16 cellular contexts compared by ENCODE assay signal in the genomic region with DNA sequence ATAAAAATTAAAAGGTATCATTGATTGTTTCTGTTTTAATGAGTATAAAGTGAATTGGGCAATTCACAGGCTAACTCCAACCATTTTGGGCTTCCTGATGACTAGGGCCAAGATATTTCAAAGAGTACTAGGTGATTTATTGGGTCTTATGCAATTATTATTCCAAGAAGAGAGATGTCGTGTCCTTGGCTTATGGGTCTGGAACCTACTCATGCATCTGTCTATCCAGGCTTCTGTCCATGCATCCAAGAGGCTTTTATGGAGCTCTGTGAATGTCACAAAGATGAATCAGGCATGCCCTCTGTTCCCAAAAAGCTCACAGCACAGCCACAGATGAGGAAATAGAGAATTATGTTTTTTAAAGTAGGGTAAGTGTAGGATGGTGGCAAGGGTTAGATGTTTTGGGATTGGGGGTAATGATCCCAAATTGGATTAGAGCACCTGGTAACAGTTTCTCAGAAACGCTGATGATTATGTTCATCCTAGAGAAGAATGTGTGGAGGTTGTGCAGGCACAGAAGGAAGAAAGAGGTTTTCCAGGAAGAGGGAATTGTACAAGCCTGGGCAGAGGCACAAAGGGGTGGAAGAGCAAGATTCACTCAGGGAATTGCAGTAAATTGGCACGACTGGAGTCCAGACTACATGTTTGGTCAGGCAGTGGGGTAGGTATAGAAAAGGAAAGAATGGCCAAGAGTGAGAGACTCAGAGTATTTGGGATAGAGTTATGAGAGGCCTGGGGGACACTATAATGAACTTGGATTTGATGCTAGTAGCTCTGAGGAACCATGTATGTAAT.
DNase-seq lines count a peak whose midpoint lies in the region; ATAC-seq and TF ChIP-seq lines count a peak whose summit lies in the region.
"Had no signal": no experiment of that assay in that cellular context is flagged by ENCODE, and none has a peak within 500 bp of the region (broad histone marks: within the 10 kb centered on the region; RNA-seq: fewer than 3 reads in every experiment).

No MANE protein-coding gene starts in this region.

- H4K20me1 ChIP-seq in fibroblast of lung (ENCODE audit: control insufficient read depth, extremely low read depth, insufficient read depth, low read length): no peaks in the 10 kb centered on the region

- H3K27me3 ChIP-seq in fibroblast of lung (ENCODE audit: control insufficient read depth, insufficient read depth, low read length) (no peaks in the 10 kb centered on the region), rectal smooth muscle tissue (ENCODE audit: control insufficient read depth, insufficient read depth, low read length) (no peaks in the 10 kb centered on the region), aorta (ENCODE audit: control insufficient read depth in 1 of 2, insufficient read depth in 2 of 2, low read length in 1 of 2) (no peaks in the 10 kb centered on the region)
- H3K27me3 ChIP-seq: BE2C, body of pancreas had no signal

- peak; percentile 58 for DNase-seq in LHCN-M2 (ENCODE audit: low read depth)
- DNase-seq in fibroblast of lung (ENCODE audit: low read depth in 2 of 2): peak; percentile 64 to 71
- no peak for DNase-seq in aorta
- DNase-seq in Kasumi-1 (lab: John Stamatoyannopoulos, UW): no peak
- DNase-seq in activated naive CD4-positive, alpha-beta T cell treated with anti-CD3 and anti-CD28 coated beads, Interleukin-2, amount 50 U/mL, for 72 hours (ENCODE audit: low spot score in 2 of 2): no peak
- DNase-seq: activated naive CD4-positive, alpha-beta T cell treated with anti-CD3 and anti-CD28 coated beads, Interleukin-2, amount 10 ng/mL, durations not matched to agents 7 days and 5 days; BE2C; body of pancreas; cortex of kidney; left colon; NCI-H2029; NCI-H446 treated with DMSO at 0.1 percent for 48 hours; Right ventricle myocardium superior had no signal

- no peak overlapping the region for H3K4me3 ChIP-seq in fibroblast of lung (replicated peaks in 1 of 4; ENCODE audit: control extremely low read depth in 1 of 4, insufficient read depth in 1 of 4, low read depth in 3 of 4, low read length in 4 of 4)
- H3K4me3 ChIP-seq in rectal smooth muscle tissue (ENCODE audit: low read length): no peak overlapping the region
- no peak overlapping the region for H3K4me3 ChIP-seq in aorta (ENCODE audit: low read length in 2 of 2)
- H3K4me3 ChIP-seq: body of pancreas had no signal

- H3K4me2 ChIP-seq in fibroblast of lung (ENCODE audit: extremely low read depth, insufficient read depth, low read length): no peak overlapping the region

- H3K36me3 ChIP-seq in fibroblast of lung (ENCODE audit: control insufficient read depth, insufficient read depth, low read length) (no peaks in the 10 kb centered on the region), rectal smooth muscle tissue (ENCODE audit: control insufficient read depth, insufficient read depth, low read length) (no peaks in the 10 kb centered on the region), aorta (ENCODE audit: control insufficient read depth in 1 of 2, insufficient read depth in 2 of 2, low read length in 1 of 2) (no peaks in the 10 kb centered on the region)
- H3K36me3 ChIP-seq: BE2C had no signal

- intact Hi-C loops in aorta (cut with DNase I): loop anchor here in 1 of 2 donors (5.0 kb wide), 1 partner anchor 39 kb away; no protein-coding TSS in a partner anchor

- no peak overlapping the region for H2AFZ ChIP-seq in fibroblast of lung (ENCODE audit: low read length)

- H3K27ac Mint-ChIP-seq in activated naive CD4-positive, alpha-beta T cell treated with anti-CD3 and anti-CD28 coated beads, Interleukin-2, amount 50 U/mL, for 72 hours: no peak overlapping the region
- H3K27ac Mint-ChIP-seq: activated naive CD4-positive, alpha-beta T cell treated with anti-CD3 and anti-CD28 coated beads, Interleukin-2, amount 10 ng/mL, durations not matched to agents 7 days and 5 days; stimulated activated naive CD8-positive, alpha-beta T cell treated with anti-CD3 and anti-CD28 coated beads, Interleukin-15, Interleukin-2, amounts not matched to agents 100 ng/mL and 50 ng/mL, for 24 hours had no signal

- H3K36me3 Mint-ChIP-seq in activated naive CD4-positive, alpha-beta T cell treated with anti-CD3 and anti-CD28 coated beads, Interleukin-2, amount 50 U/mL, for 72 hours: no peaks in the 10 kb centered on the region
- H3K36me3 Mint-ChIP-seq: activated naive CD4-positive, alpha-beta T cell treated with anti-CD3 and anti-CD28 coated beads, Interleukin-2, amount 10 ng/mL, durations not matched to agents 7 days and 5 days had no signal

- peak; percentile 78 for ATAC-seq in aorta (ENCODE audit: low FRiP score)
- no peak for ATAC-seq in GM21423 (IDR thresholded peaks at IDR 0.05; ENCODE audit: unreplicated experiment)
- no peak for ATAC-seq in activated naive CD4-positive, alpha-beta T cell treated with anti-CD3 and anti-CD28 coated beads, Interleukin-2, amount 50 U/mL, for 72 hours
- ATAC-seq: body of pancreas, left colon had no signal

- peaks cover 18% of the 10 kb centered on the region for H3K4me1 ChIP-seq in fibroblast of lung (ENCODE audit: control insufficient read depth, extremely low read depth, insufficient read depth, low read length)
- H3K4me1 ChIP-seq in rectal smooth muscle tissue (ENCODE audit: control insufficient read depth, insufficient read depth, low read length): peaks cover 21% of the 10 kb centered on the region
- H3K4me1 ChIP-seq in aorta (ENCODE audit: control insufficient read depth in 1 of 2, insufficient read depth in 2 of 2, low read length in 2 of 2): peaks cover 0 to 3% of the 10 kb centered on the region in 2 donors
- H3K4me1 ChIP-seq: BE2C, body of pancreas had no signal

- 48 to 53% methylated on average over 3 of the region's 3 CpGs for WGBS in aorta, 2 donors

- H3K9ac ChIP-seq in fibroblast of lung (ENCODE audit: insufficient read depth, low read length) (no peak overlapping the region), rectal smooth muscle tissue (ENCODE audit: low read length) (no peak overlapping the region)

- no peaks in the 10 kb centered on the region for H3K79me2 ChIP-seq in fibroblast of lung (ENCODE audit: control insufficient read depth, insufficient read depth, low read length)

- peaks cover 0 to 4% of the 10 kb centered on the region in 2 donors for H3K9me3 Mint-ChIP-seq in activated naive CD4-positive, alpha-beta T cell treated with anti-CD3 and anti-CD28 coated beads, Interleukin-2, amount 50 U/mL, for 72 hours
- H3K9me3 Mint-ChIP-seq: activated naive CD4-positive, alpha-beta T cell treated with anti-CD3 and anti-CD28 coated beads, Interleukin-2, amount 10 ng/mL, durations not matched to agents 7 days and 5 days; stimulated activated naive CD8-positive, alpha-beta T cell treated with anti-CD3 and anti-CD28 coated beads, Interleukin-15, Interleukin-2, amounts not matched to agents 100 ng/mL and 50 ng/mL, for 24 hours had no signal

- H3K9me3 ChIP-seq in fibroblast of lung (ENCODE audit: control insufficient read depth, insufficient read depth, low read depth, low read length) (no peaks in the 10 kb centered on the region), aorta (ENCODE audit: control insufficient read depth, low read length) (no peaks in the 10 kb centered on the region)
- H3K9me3 ChIP-seq: BE2C, body of pancreas had no signal

- no peak for TF ChIP-seq CTCF in fibroblast of lung (conservative IDR thresholded peaks at IDR 0.05 in 1 of 2, IDR thresholded peaks at IDR 0.05 in 1 of 2; ENCODE audit: low read depth in 1 of 2, low read length in 2 of 2)

- H3K27ac ChIP-seq in fibroblast of lung (ENCODE audit: insufficient read depth, low read length) (no peak overlapping the region), rectal smooth muscle tissue (ENCODE audit: low read depth, low read length) (peak overlapping the region; percentile 46), aorta (ENCODE audit: low read depth in 1 of 2, low read length in 2 of 2) (no peak overlapping the region)
- H3K27ac ChIP-seq: body of pancreas had no signal

Comparison
In these comparisons a context has a peak if more than half of its experiments do, and no peak if none do; other contexts are left out.
1. DNase-seq: peak in LHCN-M2 (single experiment) and fibroblast of lung (2 of 2); none in aorta (0 of 2), Kasumi-1 (0 of 2) and activated naive CD4-positive, alpha-beta T cell treated with anti-CD3 and anti-CD28 coated beads, Interleukin-2, amount 50 U/mL, for 72 hours (0 of 2).